ENCODE assay signal across 15 cellular contexts in the genomic region with DNA sequence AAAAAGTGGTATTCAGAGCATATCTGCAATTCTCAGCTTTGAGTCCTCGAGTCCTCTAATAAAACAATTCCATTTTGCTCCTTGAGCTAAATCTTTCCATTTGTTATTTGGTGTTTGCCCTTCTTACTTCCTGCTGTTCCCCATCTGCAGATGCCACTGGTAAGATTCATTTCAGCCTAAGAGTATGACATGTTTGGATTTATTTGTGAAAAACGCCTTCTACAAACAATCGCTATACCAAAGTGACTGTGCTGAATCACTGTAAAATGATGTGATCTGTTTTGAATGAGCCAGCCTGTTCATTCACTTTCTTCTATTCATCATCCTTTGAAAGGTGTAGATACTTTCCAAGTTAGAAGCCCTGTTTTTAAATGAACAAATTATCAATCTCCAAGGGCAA. TPM values are rescaled to one million over a fixed set of nuclear protein-coding genes. Genes with fewer than 3 reads are reported as not detected.
DNase-seq lines count a peak whose midpoint lies in the region; ATAC-seq lines count a peak whose summit lies in the region.
"Had no signal": no experiment of that assay in that cellular context is flagged by ENCODE, and none has a peak within 500 bp of the region (broad histone marks: within the 10 kb centered on the region; RNA-seq: fewer than 3 reads in every experiment).

No MANE protein-coding gene starts in this region.

- ATAC-seq in GM18868 (IDR thresholded peaks at IDR 0.05; ENCODE audit: unreplicated experiment), result no peak
- ATAC-seq: effector memory CD8-positive, alpha-beta T cell; stimulated activated naive B cell treated with anti-CD40 and anti-IgM and Interleukin-4, amounts not matched to agents 10 μg/mL and 1 μg/mL and 100 μg/mL, for 72 hours had no signal

- DNase-seq in EH (ENCODE audit: low read depth), result peak; percentile 68
- DNase-seq in NCI-H2196 treated with DMSO at 0.1 percent for 48 hours (lab: John Stamatoyannopoulos, UW; ENCODE audit: unreplicated experiment), result peak; percentile 45
- DNase-seq in dermis blood vessel endothelial cell, result peak; percentile 15
- DNase-seq in myocyte (ENCODE audit: low read depth), result peak; percentile 10
- no peak for DNase-seq in HK-2 (ENCODE audit: unreplicated experiment)
- DNase-seq in NCI-H1930 (lab: John Stamatoyannopoulos, UW), result no peak
- no peak for DNase-seq in GF-D8 (lab: John Stamatoyannopoulos, UW)
- DNase-seq: activated CD4-positive, alpha-beta T cell treated with anti-CD3 and anti-CD28 coated beads for 1 hour; effector memory CD8-positive, alpha-beta T cell; Karpas-422; NCI-H526; stimulated activated naive B cell treated with anti-CD40 and anti-IgM and Interleukin-4, amounts not matched to agents 10 μg/mL and 1 μg/mL and 100 μg/mL, for 72 hours; upper lobe of left lung had no signal

RNA-seq across cellular contexts. Expression of gene KCTD16, which starts 27.7 kb away (rescaled TPM):
- total RNA-seq in dermis blood vessel endothelial cell, result under 0.01 and 0.05 TPM in 2 replicates
- 0.47 and 0.64 TPM in 2 replicates for total RNA-seq in myocyte
- polyA plus RNA-seq in myocyte (2012), result 0.76 TPM
- total RNA-seq: T-helper 2 cell treated with Interferon-gamma antibody and Interleukin-4, amounts not matched to agents 100 ng/mL and 5 ng/mL, for 36 hours had no signal

RNA-seq across cellular contexts. Expression of gene YIPF5, which starts 27.9 kb away (rescaled TPM):
- total RNA-seq in dermis blood vessel endothelial cell (92.9 and 110 TPM in 2 replicates), myocyte (56.4 and 78.7 TPM in 2 replicates)
- polyA plus RNA-seq in myocyte (2012), result 66.3 TPM

Comparison
In these comparisons a context has a peak if more than half of its experiments do, and no peak if none do; other contexts are left out.
1. DNase-seq: peak in EH (single experiment), NCI-H2196 treated with DMSO at 0.1 percent for 48 hours (single experiment), dermis blood vessel endothelial cell (single experiment) and myocyte (single experiment); none in HK-2 (single experiment), NCI-H1930 (0 of 2) and GF-D8 (single experiment).